ENCODE assay signal across 31 cellular contexts in genomic region chr13:21641629-21642028, GRCh38. TPM values are rescaled to one million over a fixed set of nuclear protein-coding genes. Genes with fewer than 3 reads are reported as not detected.
DNase-seq lines count a peak whose midpoint lies in the region; ATAC-seq, FAIRE-seq and TF ChIP-seq lines count a peak whose summit lies in the region.
"Had no signal": no experiment of that assay in that cellular context is flagged by ENCODE, and none has a peak within 500 bp of the region (broad histone marks: within the 10 kb centered on the region; RNA-seq: fewer than 3 reads in every experiment).

No MANE protein-coding gene starts in this region.

- peak; percentile 38 for ATAC-seq in GM18520 (IDR thresholded peaks at IDR 0.05; ENCODE audit: unreplicated experiment)
- ATAC-seq in HG02870 (IDR thresholded peaks at IDR 0.05; ENCODE audit: unreplicated experiment), result peak; percentile 69
- no peak for ATAC-seq in mucosa of descending colon
- ATAC-seq: A549, GM23338, HepG2, Panc1 had no signal

- CTCF ChIA-PET in RWPE1 (lab: Yijun Ruan, JAX), result no interaction called here

- no peak for FAIRE-seq in GM19239 (lab: Jason Lieb, UNC)
- FAIRE-seq: A549, GM12892, HepG2 had no signal

- peaks cover 10% of the 10 kb centered on the region for H3K4me1 ChIP-seq in mucosa of descending colon (ENCODE audit: low read depth)

- H3K9me3 ChIP-seq in mucosa of descending colon, result no peaks in the 10 kb centered on the region
- H3K9me3 ChIP-seq: A549, SK-N-SH had no signal

- POLR2A ChIA-PET in RWPE1 (lab: Yijun Ruan, JAX; ENCODE audit: low non-redundant PET), result no interaction called here

- H3K36me3 ChIP-seq in mucosa of descending colon (ENCODE audit: low read depth), result no peaks in the 10 kb centered on the region

- intact Hi-C loops in mucosa of descending colon (cut with DNase I, micrococcal nuclease), result no loop called here

- TF ChIP-seq CTCF in RWPE1 (conservative IDR thresholded peaks at IDR 0.05; ENCODE audit: low read depth) (no peak), mucosa of descending colon (IDR thresholded peaks at IDR 0.05) (no peak)

- no peak overlapping the region for H3K4me3 ChIP-seq in mucosa of descending colon
- H3K4me3 ChIP-seq: A549, GM23338 had no signal

- H3K27ac ChIP-seq in RWPE1 (no peak overlapping the region), epithelial cell of prostate (no peak overlapping the region)
- H3K27ac ChIP-seq: A549 had no signal

- DNase-seq in RWPE1 (ENCODE audit: low spot score) (peak; percentile 49), epithelial cell of prostate (ENCODE audit: low read depth, low spot score) (peak; percentile 45), GM19239 (ENCODE audit: insufficient read length, low spot score) (no peak), activated T-cell treated with anti-CD3 and anti-CD28 coated beads for 4 hours (no peak), mucosa of descending colon (no peak)
- DNase-seq: AML-193; C1 segment of cervical spinal cord; CD4-positive, alpha-beta memory T cell; COR-L47; DMS53; H9; Kasumi-1; MV-4-11; NCI-H1105; NCI-H146; NCI-H1930; NCI-H2107; NCI-H524; NCI-H748 treated with DMSO at 0.1 percent for 48 hours; NK-92 treated with Interleukin-12 subunit alpha and Interleukin-12 subunit beta, amount 100 ng/mL, for 24 hours; SK-N-SH; SW 1271 had no signal

RNA-seq across cellular contexts. Expression of gene FGF9, which starts 29.2 kb away (rescaled TPM):
- 1 to 10 TPM; 1.2 to 2.6 (median 2.3) TPM for total RNA-seq in mucosa of descending colon
- total RNA-seq: G401, GM23338, HepG2, M059J had no signal

RNA-seq across cellular contexts. Expression of gene MICU2, which starts 37.7 kb away (rescaled TPM):
- 10 to 100 TPM; 34.4 to 47.5 (median 47.2) TPM for total RNA-seq in mucosa of descending colon

Comparison
In these comparisons a context has a peak if more than half of its experiments do, and no peak if none do; other contexts are left out.
1. DNase-seq: peak in RWPE1 (single experiment) and epithelial cell of prostate (single experiment); none in GM19239 (single experiment), activated T-cell treated with anti-CD3 and anti-CD28 coated beads for 4 hours (single experiment) and mucosa of descending colon (0 of 3).